In the genomic region with DNA sequence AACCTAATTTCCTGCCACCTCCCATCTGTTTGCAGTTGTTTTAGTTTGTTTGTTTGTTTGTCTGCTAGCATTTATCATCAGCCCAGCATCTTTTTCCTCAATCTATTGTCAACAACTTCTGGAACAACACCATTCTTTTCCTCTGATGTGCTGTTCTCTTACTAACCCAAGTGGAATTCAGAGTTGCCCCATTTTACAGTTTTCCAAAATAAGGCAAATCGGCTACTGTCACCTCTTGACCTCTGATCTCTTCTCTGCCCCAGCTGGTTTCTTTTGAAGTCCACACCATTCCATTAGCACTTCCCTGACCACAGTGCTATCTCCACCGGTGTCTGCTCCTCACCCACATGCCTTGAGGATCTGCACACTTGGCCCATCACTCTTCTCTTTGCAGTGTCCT, we compare ENCODE assay signal across 14 cellular contexts.
DNase-seq lines count a peak whose midpoint lies in the region; ATAC-seq, FAIRE-seq and TF ChIP-seq lines count a peak whose summit lies in the region.
"Had no signal": no experiment of that assay in that cellular context is flagged by ENCODE, and none has a peak within 500 bp of the region (broad histone marks: within the 10 kb centered on the region; RNA-seq: fewer than 3 reads in every experiment).

No MANE protein-coding gene starts in this region.

- no peak overlapping the region for H3K27ac ChIP-seq in mesenchymal stem cell (ENCODE audit: low read length, poor library complexity, severe bottlenecking)

- no peaks in the 10 kb centered on the region for H3K27me3 ChIP-seq in mesenchymal stem cell (ENCODE audit: control insufficient read depth in 1 of 2, insufficient read depth in 1 of 2, low read length in 2 of 2)

- H2AFZ ChIP-seq in mesenchymal stem cell (ENCODE audit: low read depth, low read length): no peak overlapping the region

- H2BK120ac ChIP-seq in mesenchymal stem cell (ENCODE audit: low read depth, low read length): no peak overlapping the region

- H3K4me2 ChIP-seq in mesenchymal stem cell (ENCODE audit: low read length, poor library complexity, severe bottlenecking): no peak overlapping the region

- no peak overlapping the region for H3K9ac ChIP-seq in mesenchymal stem cell (ENCODE audit: low read length)

- H3K9me3 Mint-ChIP-seq in endothelial cell (ENCODE audit: unreplicated experiment): no peaks in the 10 kb centered on the region
- H3K9me3 Mint-ChIP-seq: IgD-negative memory B cell had no signal

- H3K36me3 Mint-ChIP-seq in endothelial cell (ENCODE audit: low read depth, unreplicated experiment): no peaks in the 10 kb centered on the region

- no peak overlapping the region for H3K18ac ChIP-seq in mesenchymal stem cell (ENCODE audit: low read depth in 1 of 2, low read length in 2 of 2)

- no peak for ATAC-seq in omental fat pad (ENCODE audit: low FRiP score)
- ATAC-seq in GM19328 (IDR thresholded peaks at IDR 0.05; ENCODE audit: unreplicated experiment): no peak
- no peak for ATAC-seq in HG02759 (IDR thresholded peaks at IDR 0.05; ENCODE audit: unreplicated experiment)

- no peak overlapping the region for H2BK5ac ChIP-seq in mesenchymal stem cell (ENCODE audit: low read depth, low read length, poor library complexity, severe bottlenecking)

- no peak for TF ChIP-seq CTCF in AG10803 (conservative IDR thresholded peaks at IDR 0.05; ENCODE audit: low read length)
- TF ChIP-seq CTCF in endothelial cell (IDR thresholded peaks at IDR 0.05; ENCODE audit: unreplicated experiment): no peak
- TF ChIP-seq CTCF in omental fat pad (IDR thresholded peaks at IDR 0.05): no peak

- no peak overlapping the region for H3K23ac ChIP-seq in mesenchymal stem cell (ENCODE audit: low read length in 2 of 2)

- H2BK15ac ChIP-seq in mesenchymal stem cell (ENCODE audit: low read depth, poor library complexity, severe bottlenecking): peak overlapping the region; percentile 40

- H2AK5ac ChIP-seq in mesenchymal stem cell (ENCODE audit: low read length, severe bottlenecking): no peak overlapping the region

- H3K4me3 Mint-ChIP-seq in endothelial cell (ENCODE audit: unreplicated experiment): no peak overlapping the region
- H3K4me3 Mint-ChIP-seq: IgD-negative memory B cell had no signal

- no peaks in the 10 kb centered on the region for H3K9me3 ChIP-seq in mesenchymal stem cell (ENCODE audit: control insufficient read depth, low read length)
- H3K9me3 ChIP-seq: HAP-1 had no signal

- no peaks in the 10 kb centered on the region for H3K36me3 ChIP-seq in mesenchymal stem cell (ENCODE audit: control insufficient read depth in 1 of 2, insufficient read depth in 2 of 2, low read depth in 1 of 2, low read length in 2 of 2)
- H3K36me3 ChIP-seq: HAP-1 had no signal

- no peak overlapping the region for H3K4ac ChIP-seq in mesenchymal stem cell (ENCODE audit: low read depth in 1 of 2, low read length in 2 of 2)

- DNase-seq in AG10803 (ENCODE audit: low read depth) (peak; percentile 16), H54 (ENCODE audit: insufficient read length, low spot score) (no peak), endothelial cell (ENCODE audit: low spot score) (no peak), mesenchymal stem cell (no peak), omental fat pad (ENCODE audit: low spot score) (no peak), NCI-H1092 (lab: John Stamatoyannopoulos, UW) (no peak)
- DNase-seq: Calu3, DMS79, NCI-H146, NCI-H748 treated with DMSO at 0.1 percent for 48 hours had no signal

- no peaks in the 10 kb centered on the region for H3K27me3 Mint-ChIP-seq in endothelial cell (ENCODE audit: unreplicated experiment)
- H3K27me3 Mint-ChIP-seq: IgD-negative memory B cell had no signal

- FAIRE-seq in H54 (lab: Jason Lieb, UNC): peak; percentile 20

- H4K8ac ChIP-seq in mesenchymal stem cell (ENCODE audit: low read length): peak overlapping the region; percentile 19

- no peaks in the 10 kb centered on the region for H3K4me1 ChIP-seq in mesenchymal stem cell (ENCODE audit: control insufficient read depth, insufficient read depth, low read depth, low read length)
- H3K4me1 ChIP-seq: HAP-1 had no signal

- no peak overlapping the region for H2BK12ac ChIP-seq in mesenchymal stem cell (ENCODE audit: low read length in 2 of 2)

- peak overlapping the region; percentile 33 for H3K27ac Mint-ChIP-seq in endothelial cell (ENCODE audit: unreplicated experiment)
- H3K27ac Mint-ChIP-seq: IgD-negative memory B cell had no signal

- H3K4me1 Mint-ChIP-seq in endothelial cell (ENCODE audit: unreplicated experiment): peaks cover 10% of the 10 kb centered on the region
- H3K4me1 Mint-ChIP-seq: IgD-negative memory B cell had no signal

- TF ChIP-seq POLR2A in H54 (IDR thresholded peaks at IDR 0.05; ENCODE audit: low read depth, low read length): no peak

- H3K79me1 ChIP-seq in mesenchymal stem cell (replicated peaks; ENCODE audit: low read length, poor library complexity, severe bottlenecking): no peaks in the 10 kb centered on the region

- no peak overlapping the region for H3K4me3 ChIP-seq in AG10803 (ENCODE audit: low read length)
- H3K4me3 ChIP-seq in mesenchymal stem cell (ENCODE audit: insufficient read depth in 1 of 2, low read depth in 1 of 2, low read length in 2 of 2): no peak overlapping the region
- H3K4me3 ChIP-seq: HAP-1 had no signal

- WGBS in mesenchymal stem cell: 5% methylated on average over 2 of the region's 2 CpGs

- H4K91ac ChIP-seq in mesenchymal stem cell (ENCODE audit: low read length): no peak overlapping the region

- no peak overlapping the region for H3K14ac ChIP-seq in mesenchymal stem cell (ENCODE audit: low read length in 2 of 2)
